19 cellular contexts compared by ENCODE assay signal in the genomic region with DNA sequence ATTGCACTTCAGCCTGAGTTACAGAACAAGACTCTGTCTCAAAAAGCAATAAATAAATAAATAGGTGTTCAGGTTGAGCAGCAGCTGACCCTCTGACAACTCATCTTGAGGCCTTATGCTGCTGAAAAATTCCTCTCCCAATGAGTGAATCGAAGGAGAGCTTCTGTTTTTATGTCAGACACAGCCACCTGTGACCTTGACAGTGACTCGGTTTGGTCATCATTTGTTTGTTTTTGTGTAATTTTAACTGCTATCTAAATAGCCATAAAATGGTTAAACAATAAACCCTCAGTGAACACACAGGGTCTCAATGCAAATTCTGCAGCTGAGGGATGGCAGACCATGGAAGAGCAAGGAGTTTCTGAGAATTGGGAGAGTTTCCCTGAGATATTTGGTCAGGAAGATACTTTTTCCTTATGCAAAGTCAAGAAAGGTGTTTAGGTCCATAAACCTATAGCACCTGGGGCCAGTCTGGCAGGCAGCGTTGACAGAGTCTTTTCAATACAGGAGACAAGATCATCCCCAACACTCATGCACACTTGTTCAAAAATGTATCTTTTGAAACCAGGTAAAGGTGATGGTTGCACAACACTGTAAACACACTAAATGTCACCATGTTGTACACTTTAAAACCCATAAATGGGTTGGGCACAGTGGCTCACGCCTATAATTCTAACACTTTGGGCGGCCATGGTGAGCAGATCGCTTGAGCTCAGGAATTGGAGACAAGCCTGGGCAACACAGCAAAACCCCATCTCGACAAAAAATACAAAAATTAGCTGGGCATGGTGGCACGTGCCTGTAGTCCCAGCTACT.
"Had no signal": no experiment of that assay in that cellular context is flagged by ENCODE, and none has a peak within 500 bp of the region (broad histone marks: within the 10 kb centered on the region; RNA-seq: fewer than 3 reads in every experiment).

No MANE protein-coding gene starts in this region.

- DNase-seq: activated CD4-positive, alpha-beta T cell treated with anti-CD3 and anti-CD28 coated beads, Interleukin-2, amount 10 ng/mL, durations not matched to agents 7 days and 5 days; activated CD8-positive, alpha-beta memory T cell treated with anti-CD3 and anti-CD28 coated beads for 24 hours; activated gamma-delta T cell treated with Interleukin-2 at 50 U/mL for 16 hours; activated naive CD8-positive, alpha-beta T cell treated with anti-CD3 and anti-CD28 coated beads, Interleukin-2, amount 10 ng/mL, durations not matched to agents 7 days and 5 days; central memory CD4-positive, alpha-beta T cell; glutamatergic neuron; immature natural killer cell; left cardiac atrium; mammary epithelial cell; naive thymus-derived CD4-positive, alpha-beta T cell; ovary; stimulated activated CD4-positive, alpha-beta T cell treated with anti-CD3 and anti-CD28 coated beads, Interleukin-1b, Interleukin-23, amount 100 ng/mL, for 48 hours; stomach; T-helper 2 cell; testis; upper lobe of right lung had no signal

- H3K4me1 Mint-ChIP-seq: immature natural killer cell; naive thymus-derived CD4-positive, alpha-beta T cell had no signal

- H3K36me3 Mint-ChIP-seq: activated naive CD8-positive, alpha-beta T cell treated with anti-CD3 and anti-CD28 coated beads, Interleukin-2, amount 10 ng/mL, durations not matched to agents 7 days and 5 days; brain; immature natural killer cell; naive thymus-derived CD4-positive, alpha-beta T cell had no signal

- H3K36me3 ChIP-seq: ovary, stomach, upper lobe of right lung had no signal

- H3K9me3 Mint-ChIP-seq: activated CD4-positive, alpha-beta T cell treated with anti-CD3 and anti-CD28 coated beads, Interleukin-2, amount 10 ng/mL, durations not matched to agents 7 days and 5 days; activated naive CD8-positive, alpha-beta T cell treated with anti-CD3 and anti-CD28 coated beads, Interleukin-2, amount 10 ng/mL, durations not matched to agents 7 days and 5 days; brain; immature natural killer cell; naive thymus-derived CD4-positive, alpha-beta T cell had no signal

- H3K4me3 ChIP-seq: coronary artery, ovary, stomach, testis, upper lobe of right lung had no signal

- H3K27ac Mint-ChIP-seq: activated CD4-positive, alpha-beta T cell treated with anti-CD3 and anti-CD28 coated beads, Interleukin-2, amount 10 ng/mL, durations not matched to agents 7 days and 5 days; activated naive CD8-positive, alpha-beta T cell treated with anti-CD3 and anti-CD28 coated beads, Interleukin-2, amount 10 ng/mL, durations not matched to agents 7 days and 5 days; brain; immature natural killer cell; naive thymus-derived CD4-positive, alpha-beta T cell had no signal

- H3K27me3 ChIP-seq: ovary, stomach, testis, upper lobe of right lung had no signal

- H3K4me3 Mint-ChIP-seq: activated CD4-positive, alpha-beta T cell treated with anti-CD3 and anti-CD28 coated beads, Interleukin-2, amount 10 ng/mL, durations not matched to agents 7 days and 5 days; activated naive CD8-positive, alpha-beta T cell treated with anti-CD3 and anti-CD28 coated beads, Interleukin-2, amount 10 ng/mL, durations not matched to agents 7 days and 5 days; brain; immature natural killer cell; naive thymus-derived CD4-positive, alpha-beta T cell had no signal

- ATAC-seq: esophagus mucosa; left cardiac atrium; naive thymus-derived CD4-positive, alpha-beta T cell; upper lobe of right lung had no signal

- H3K27me3 Mint-ChIP-seq: brain; naive thymus-derived CD4-positive, alpha-beta T cell had no signal

- H3K9me3 ChIP-seq: ovary, stomach, testis, upper lobe of right lung had no signal

- H3K4me1 ChIP-seq: stomach had no signal

- H3K27ac ChIP-seq: coronary artery, ovary, stomach, testis, upper lobe of right lung had no signal
